ENCODE assay signal across 20 cellular contexts in genomic region chr20:40744072-40744471, GRCh38.
"Had no signal": no experiment of that assay in that cellular context is flagged by ENCODE, and none has a peak within 500 bp of the region (broad histone marks: within the 10 kb centered on the region; RNA-seq: fewer than 3 reads in every experiment).

No MANE protein-coding gene starts in this region.

- H3K27ac ChIP-seq: cardiac muscle cell, KMS-11, SK-N-MC, VCaP had no signal

- ATAC-seq: Right ventricle myocardium inferior had no signal

- H3K4me3 ChIP-seq: cardiac muscle cell, MG63, SK-N-MC had no signal

- H3K9me3 ChIP-seq: MG63 had no signal

- H3K4me2 ChIP-seq: KMS-11 had no signal

- DNase-seq: activated CD4-positive, alpha-beta memory T cell treated with anti-CD3 and anti-CD28 coated beads, Interleukin-2, amount 10 ng/mL, durations not matched to agents 7 days and 5 days; activated CD4-positive, alpha-beta T cell treated with anti-CD3 and anti-CD28 coated beads, Interleukin-2, amount 50 U/mL, for 1 hour; activated CD4-positive, CD25-positive, alpha-beta regulatory T cell; activated CD8-positive, alpha-beta memory T cell treated with anti-CD3 and anti-CD28 coated beads, Interleukin-2, amount 50 U/mL, for 4 hours; activated naive CD4-positive, alpha-beta T cell treated with anti-CD3 and anti-CD28 coated beads, Interleukin-2, amount 50 U/mL, for 16 hours; activated T-cell treated with anti-CD3 and anti-CD28 coated beads, Interleukin-2, amount 50 U/mL, for 1 hour; cerebellar nuclear complex; MG63; MV-4-11; NCI-H1105; NCI-H1436; NCI-H2029 treated with DMSO at 0.1 percent for 48 hours; NCI-H510A treated with DMSO at 0.1 percent for 48 hours; NCI-H69; T-helper 1 cell had no signal

- H3K36me3 ChIP-seq: cardiac muscle cell, MG63 had no signal

- H3K9ac ChIP-seq: KMS-11 had no signal
